ENCODE assay signal across 1 cellular context in genomic region chr10:58599927-58600553, GRCh38.
TF ChIP-seq lines count a peak whose summit lies in the region.

No MANE protein-coding gene starts in this region.

TF ChIP-seq in H1, 55 proteins besides CTCF, POLR2A, EP300 and RAD21 (continued from another document):
- TF ChIP-seq CTBP2 (IDR thresholded peaks at IDR 0.05; ENCODE audit: borderline replicate concordance, insufficient read depth, insufficient read length, low read length) (no peak), SIX5 (IDR thresholded peaks at IDR 0.05; ENCODE audit: low read depth, low read length) (no peak), RXRA (IDR thresholded peaks at IDR 0.05; ENCODE audit: insufficient read depth, low read depth, low read length) (no peak), JUN (IDR thresholded peaks at IDR 0.05; ENCODE audit: low read depth, low read length) (no peak), TCF12 (IDR thresholded peaks at IDR 0.05; ENCODE audit: low read depth, low read length) (no peak), POLR2AphosphoS5 (IDR thresholded peaks at IDR 0.05; ENCODE audit: low read depth, low read length) (no peak), TEAD4 (IDR thresholded peaks at IDR 0.05; ENCODE audit: low read depth, low read length) (no peak), CHD2 (IDR thresholded peaks at IDR 0.05; ENCODE audit: low read length) (no peak)
